In the genomic region with DNA sequence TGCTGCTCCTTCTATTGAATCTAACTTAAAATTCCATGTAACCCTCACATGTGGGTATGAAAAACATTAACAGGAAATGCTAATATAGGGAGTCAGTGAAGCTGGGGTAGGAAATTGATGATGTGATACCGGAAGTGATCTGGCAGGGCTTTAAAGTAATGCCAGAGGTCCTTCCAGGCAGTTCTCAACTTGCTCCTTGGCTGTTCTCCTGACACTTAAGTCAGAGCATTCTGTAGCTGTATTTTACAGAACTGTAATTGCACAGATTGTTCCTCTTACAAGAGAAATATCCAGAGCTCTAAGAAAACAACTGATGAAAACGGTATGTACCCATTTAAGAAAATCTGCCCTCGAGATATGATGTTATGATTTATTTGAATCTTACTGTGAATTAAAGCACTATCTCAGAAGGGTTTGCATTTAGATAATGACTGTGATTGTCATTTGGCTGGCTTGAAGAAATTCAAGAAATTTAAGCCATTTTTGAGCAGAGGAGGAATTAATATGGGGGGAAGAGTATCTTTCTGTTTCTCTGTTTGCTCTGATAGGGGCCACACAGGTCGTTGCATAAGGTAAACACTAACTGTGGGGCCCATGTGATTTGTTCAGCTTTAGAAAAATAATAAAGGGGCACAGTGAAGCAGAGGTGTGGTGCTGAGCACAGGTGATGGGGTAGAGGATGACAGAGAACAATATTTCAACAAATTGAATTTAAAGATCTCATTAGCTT, we compare ENCODE assay signal across 9 cellular contexts.
DNase-seq lines count a peak whose midpoint lies in the region; ATAC-seq and TF ChIP-seq lines count a peak whose summit lies in the region.
"Had no signal": no experiment of that assay in that cellular context is flagged by ENCODE, and none has a peak within 500 bp of the region (broad histone marks: within the 10 kb centered on the region; RNA-seq: fewer than 3 reads in every experiment).

No MANE protein-coding gene starts in this region.

- H3K9ac ChIP-seq in IMR-90 (ENCODE audit: low read depth, low read length) (peak overlapping the region; percentile 39; the same call in 1 of the 2 replicates), mammary epithelial cell (ENCODE audit: insufficient read depth, low read length) (peak overlapping the region; percentile 16)

- peak overlapping the region; percentile 79 for H2BK120ac ChIP-seq in IMR-90 (ENCODE audit: low read depth, low read length)

- dilution Hi-C loops in IMR-90 (cut with HindIII; ENCODE audit: low sequenced_read_pairs, unreplicated experiment) (no loop called here), mammary epithelial cell (cut with HindIII; ENCODE audit: low sequenced_read_pairs) (no loop called here)

- CTCF ChIA-PET in IMR-90 (lab: Yijun Ruan, JAX) (interaction anchor here (0.6 to 1.8 kb wide), 5 partner anchors 34 to 309 kb away, joined by 3 to 7 read pairs (median 3); no protein-coding TSS in a partner anchor), mammary epithelial cell (lab: Charles Lee; ENCODE audit: low non-redundant PET) (interaction anchor here (0.7 kb wide), 1 partner anchor 195 kb away, joined by 5 read pairs; no protein-coding TSS in a partner anchor)

- H3K27me3 ChIP-seq in IMR-90 (ENCODE audit: control insufficient read depth, insufficient read depth, low read length): no peaks in the 10 kb centered on the region
- H3K27me3 ChIP-seq in mammary epithelial cell (ENCODE audit: insufficient read depth, low read length): no peaks in the 10 kb centered on the region
- no peaks in the 10 kb centered on the region for H3K27me3 ChIP-seq in upper lobe of left lung
- H3K27me3 ChIP-seq in effector memory CD4-positive, alpha-beta T cell (replicated peaks; ENCODE audit: control insufficient read depth, insufficient read depth, low read length, poor library complexity, severe bottlenecking): no peaks in the 10 kb centered on the region

- BruUV-seq in IMR-90 (replicated peaks; lab: Mats Ljungman, UMichigan) (TSS peak; percentile 68), mammary epithelial cell (replicated peaks; lab: Mats Ljungman, UMichigan) (TSS peak; percentile 74)

- DNase-seq in IMR-90 (peak; percentile 94), mammary epithelial cell (peak; percentile 83), iPS-NIHi7 (ENCODE audit: extremely low spot score) (peak; percentile 31), upper lobe of left lung (peak in 1 of 2 donors; percentile 33), retina (no peak), T1000 (lab: John Stamatoyannopoulos, UW) (no peak)
- no peak for DNase-seq in effector memory CD4-positive, alpha-beta T cell
- DNase-seq: activated effector memory CD4-positive, alpha-beta T cell treated with anti-CD3 and anti-CD28 coated beads, Interleukin-2, amount 50 U/mL, for 16 hours; posterior cingulate gyrus had no signal

- H2BK20ac ChIP-seq in IMR-90 (ENCODE audit: low read depth, low read length): peak overlapping the region; percentile 71; the same call in 1 of the 2 replicates

- H3K56ac ChIP-seq in IMR-90 (ENCODE audit: extremely low read depth, insufficient read depth, low read length): peak overlapping the region; percentile 53

- peak; percentile 25 for TF ChIP-seq RAD21 in IMR-90 (IDR thresholded peaks at IDR 0.05; ENCODE audit: low read length)

- peaks cover 13 to 20% of the 10 kb centered on the region in 2 experiments; a peak in 2 of 4 replicates for H3K79me1 ChIP-seq in IMR-90 (ENCODE audit: low read depth in 1 of 2, low read length in 2 of 2)

- H4K91ac ChIP-seq in IMR-90 (ENCODE audit: insufficient read depth, low read depth, low read length): peak overlapping the region; percentile 63

- H3K4me3 ChIP-seq in IMR-90 (ENCODE audit: insufficient read depth, low read depth, low read length) (no peak overlapping the region), mammary epithelial cell (replicated peaks in 1 of 3; ENCODE audit: insufficient read depth in 1 of 3, low read depth in 2 of 3, low read length in 3 of 3) (peak overlapping the region; percentile 20 to 43 (median 31)), upper lobe of left lung (no peak overlapping the region)
- H3K4me3 ChIP-seq in effector memory CD4-positive, alpha-beta T cell (ENCODE audit: insufficient read depth, low read depth, low read length, poor library complexity, severe bottlenecking): no peak overlapping the region

- intact Hi-C loops in IMR-90 (cut with micrococcal nuclease): no loop called here
- intact Hi-C loops in mammary epithelial cell (cut with micrococcal nuclease): loop anchor here (2.0 kb wide), 2 partner anchors 23 to 87 kb away; no protein-coding TSS in a partner anchor

- TF ChIP-seq CTCF in IMR-90 (conservative IDR thresholded peaks at IDR 0.05; ENCODE audit: low read depth, low read length): no peak
- TF ChIP-seq CTCF in mammary epithelial cell (conservative IDR thresholded peaks at IDR 0.05 in 1 of 2, IDR thresholded peaks at IDR 0.05 in 1 of 2; ENCODE audit: extremely low read depth in 1 of 2, insufficient read depth in 1 of 2, low read depth in 1 of 2, low read length in 2 of 2): no peak
- TF ChIP-seq CTCF in upper lobe of left lung (IDR thresholded peaks at IDR 0.05): no peak

- peak; percentile 73 for ATAC-seq in IMR-90 (ENCODE audit: low read depth)
- ATAC-seq in upper lobe of left lung (ENCODE audit: low FRiP score in 2 of 2): peak in 1 of 2 donors; percentile 75

- H4K20me1 ChIP-seq in IMR-90 (ENCODE audit: insufficient read depth, low read length) (no peaks in the 10 kb centered on the region), mammary epithelial cell (ENCODE audit: insufficient read depth, low read length) (no peaks in the 10 kb centered on the region)

- peak overlapping the region; percentile 75; the same call in 1 of the 2 replicates for H3K18ac ChIP-seq in IMR-90 (ENCODE audit: low read depth, low read length)

- in situ Hi-C loops in IMR-90 (cut with MboI; ENCODE audit: low sequenced_read_pairs) (no loop called here), mammary epithelial cell (cut with MboI; ENCODE audit: low sequenced_read_pairs in 2 of 2) (no loop called here)

- peak overlapping the region; percentile 88 for H2BK5ac ChIP-seq in IMR-90 (ENCODE audit: low read depth, low read length, poor library complexity, severe bottlenecking)

- peak overlapping the region; percentile 80 for H3K4ac ChIP-seq in IMR-90 (ENCODE audit: low read depth, low read length)

- peak overlapping the region; percentile 35; the same call in 1 of the 2 replicates for H4K5ac ChIP-seq in IMR-90 (ENCODE audit: low read depth, low read length)

- H2AK9ac ChIP-seq in IMR-90 (replicated peaks; ENCODE audit: low read depth, low read length, poor library complexity): no peak overlapping the region

- H4K8ac ChIP-seq in IMR-90 (ENCODE audit: low read depth in 2 of 2, low read length in 2 of 2): peak overlapping the region; percentile 59 to 71

- H3K9me3 ChIP-seq in IMR-90 (ENCODE audit: control insufficient read depth, insufficient read depth, low read length) (0 out of 2 replicates have a peak, but pooled peaks cover 1% of the 10 kb centered on the region), mammary epithelial cell (replicated peaks; ENCODE audit: insufficient read depth, low read length) (peaks cover 6% of the 10 kb centered on the region), upper lobe of left lung (no peaks in the 10 kb centered on the region)
- no peaks in the 10 kb centered on the region for H3K9me3 ChIP-seq in effector memory CD4-positive, alpha-beta T cell (ENCODE audit: control insufficient read depth, low read length)

- H2AK5ac ChIP-seq in IMR-90 (ENCODE audit: low read depth, low read length): peak overlapping the region; percentile 33

- no peaks in the 10 kb centered on the region for H3K36me3 ChIP-seq in IMR-90 (ENCODE audit: control insufficient read depth, insufficient read depth, low read length)
- no peaks in the 10 kb centered on the region for H3K36me3 ChIP-seq in mammary epithelial cell (ENCODE audit: insufficient read depth, low read length)
- H3K36me3 ChIP-seq in upper lobe of left lung: no peaks in the 10 kb centered on the region
- no peaks in the 10 kb centered on the region for H3K36me3 ChIP-seq in effector memory CD4-positive, alpha-beta T cell (ENCODE audit: control insufficient read depth, insufficient read depth, low read length)

- H2AFZ ChIP-seq in IMR-90 (replicated peaks; ENCODE audit: low read length, poor library complexity): no peak overlapping the region
- H2AFZ ChIP-seq in mammary epithelial cell (ENCODE audit: low read depth, low read length): peak overlapping the region; percentile 3

- no CpG with 5 or more reads among the region's 4 CpGs for WGBS in IMR-90 (ENCODE audit: extremely low coverage in 2 of 2, insufficient read length in 1 of 2), 2 experiments
- 0% methylated on average over 4 of the region's 4 CpGs for WGBS in mammary epithelial cell (ENCODE audit: low coverage, missing lambda C conversion rate)
- 26 to 35% methylated on average over 4 of the region's 4 CpGs for WGBS in upper lobe of left lung, 2 donors

- peak overlapping the region; percentile 68 for H3K4me2 ChIP-seq in IMR-90 (ENCODE audit: low read depth, low read length)
- H3K4me2 ChIP-seq in mammary epithelial cell (ENCODE audit: insufficient read depth, low read depth, low read length): peak overlapping the region; percentile 80

- H2BK15ac ChIP-seq in IMR-90 (ENCODE audit: low read depth, low read length): peak overlapping the region; percentile 81; the same call in 2 of the 3 replicates

- peaks cover 17% of the 10 kb centered on the region for H3K79me2 ChIP-seq in mammary epithelial cell (ENCODE audit: insufficient read depth, low read length)

- H3K27ac ChIP-seq in IMR-90 (ENCODE audit: insufficient read depth, low read length): peak overlapping the region; percentile 44; the same call in 1 of the 2 replicates
- peak overlapping the region; percentile 68 for H3K27ac ChIP-seq in mammary epithelial cell (ENCODE audit: insufficient read depth, low read depth, low read length)
- H3K27ac ChIP-seq in upper lobe of left lung: peak overlapping the region; percentile 57 to 73 (median 60)
- no peak overlapping the region for H3K27ac ChIP-seq in effector memory CD4-positive, alpha-beta T cell (ENCODE audit: insufficient read depth, low read length, poor library complexity, severe bottlenecking)

- H3K23ac ChIP-seq in IMR-90 (ENCODE audit: low read depth, low read length): peak overlapping the region; percentile 55; the same call in 1 of the 2 replicates

- peaks cover 9% of the 10 kb centered on the region; the same call in 1 of the 2 replicates for H3K9me1 ChIP-seq in IMR-90 (ENCODE audit: insufficient read depth, low read length)

- TF ChIP-seq EP300 in upper lobe of left lung (IDR thresholded peaks at IDR 0.05): peak in 3 of 4 donors; percentile 7 to 89 (median 75)

- POLR2A ChIA-PET in IMR-90 (lab: Charles Lee; ENCODE audit: unreplicated experiment): interaction anchor here (0.5 to 1.5 kb wide), 6 partner anchors 18 to 229 kb away, joined by 3 to 7 read pairs (median 4); no protein-coding TSS in a partner anchor

- peak overlapping the region; percentile 73; the same call in 1 of the 2 replicates for H3K14ac ChIP-seq in IMR-90 (replicated peaks; ENCODE audit: low read depth, low read length)

- H3K4me1 ChIP-seq in IMR-90 (ENCODE audit: control insufficient read depth, insufficient read depth, low read length): peaks cover 12% of the 10 kb centered on the region
- H3K4me1 ChIP-seq in mammary epithelial cell (ENCODE audit: insufficient read depth, low read length): peaks cover 26% of the 10 kb centered on the region
- H3K4me1 ChIP-seq in upper lobe of left lung: peaks cover 10 to 30% (median 14%) of the 10 kb centered on the region in 4 donors
- H3K4me1 ChIP-seq in effector memory CD4-positive, alpha-beta T cell (ENCODE audit: control insufficient read depth, insufficient read depth, low read length, poor library complexity, severe bottlenecking): no peaks in the 10 kb centered on the region

- TF ChIP-seq POLR2A in IMR-90 (IDR thresholded peaks at IDR 0.05; ENCODE audit: low read depth, low read length) (no peak), upper lobe of left lung (IDR thresholded peaks at IDR 0.05) (no peak)

Comparison
In these comparisons a context has a peak if more than half of its experiments do, and no peak if none do; other contexts are left out.
1. DNase-seq: peak in IMR-90 (single experiment), mammary epithelial cell (single experiment) and iPS-NIHi7 (single experiment); none in retina (single experiment), T1000 (single experiment) and effector memory CD4-positive, alpha-beta T cell (0 of 3).
2. H3K4me3 ChIP-seq: peak in mammary epithelial cell (3 of 3); none in IMR-90 (single experiment), upper lobe of left lung (0 of 4) and effector memory CD4-positive, alpha-beta T cell (single experiment).